ENCODE assay signal across 11 cellular contexts in genomic region chr1:202616355-202616910, GRCh38.
A peak's percentile ranks its signal among the peaks of the same experiment; 100 is the strongest.
DNase-seq lines count a peak whose midpoint lies in the region; ATAC-seq and TF ChIP-seq lines count a peak whose summit lies in the region.
"Had no signal": no experiment of that assay in that cellular context is flagged by ENCODE, and none has a peak within 500 bp of the region (broad histone marks: within the 10 kb centered on the region; RNA-seq: fewer than 3 reads in every experiment).

No MANE protein-coding gene starts in this region.

- H3K27me3 Mint-ChIP-seq in Calu3 (ENCODE audit: unreplicated experiment): no peaks in the 10 kb centered on the region

- peaks cover 47% of the 10 kb centered on the region for H3K4me1 Mint-ChIP-seq in Calu3 (ENCODE audit: low read depth, unreplicated experiment)

- H3K4me3 ChIP-seq in ascending aorta: no peak overlapping the region

- H3K9me3 Mint-ChIP-seq in Calu3 (ENCODE audit: low read depth, unreplicated experiment): no peaks in the 10 kb centered on the region

- peaks cover 4 to 8% of the 10 kb centered on the region in 2 donors for H3K36me3 ChIP-seq in ascending aorta

- CTCF ChIA-PET in Calu3 (lab: Charles Lee): no interaction called here

- intact Hi-C loops in Calu3 (cut with micrococcal nuclease; ENCODE audit: unreplicated experiment) (no loop called here), ascending aorta (cut with DNase I) (no loop called here)

- H3K4me3 Mint-ChIP-seq in Calu3 (ENCODE audit: low read depth, unreplicated experiment): no peak overlapping the region

- H3K36me3 Mint-ChIP-seq in Calu3 (ENCODE audit: insufficient read depth, unreplicated experiment): peaks cover 6% of the 10 kb centered on the region

- H3K9me3 ChIP-seq in ascending aorta: no peaks in the 10 kb centered on the region

- BruUV-seq in Calu3 (replicated peaks; lab: Mats Ljungman, UMichigan): no TSS peak

- H3K27me3 ChIP-seq in ascending aorta: no peaks in the 10 kb centered on the region

- ATAC-seq in GM21423 (IDR thresholded peaks at IDR 0.05; ENCODE audit: unreplicated experiment) (peak; percentile 19), HG03175 (IDR thresholded peaks at IDR 0.05; ENCODE audit: unreplicated experiment) (peak; percentile 27), left lobe of liver (no peak)

- peak overlapping the region; percentile 70 to 76 for H3K27ac ChIP-seq in ascending aorta

- TF ChIP-seq CTCF in Calu3 (IDR thresholded peaks at IDR 0.05; ENCODE audit: unreplicated experiment) (no peak), ascending aorta (IDR thresholded peaks at IDR 0.05) (no peak)

- H3K4me1 ChIP-seq in ascending aorta: peaks cover 15 to 29% of the 10 kb centered on the region in 2 donors

- peak overlapping the region; percentile 8 for H3K27ac Mint-ChIP-seq in Calu3 (ENCODE audit: unreplicated experiment)

- DNase-seq in Calu3 (no peak), ascending aorta (ENCODE audit: low spot score in 2 of 2) (no peak), left lobe of liver (ENCODE audit: low spot score) (no peak), ecto neural progenitor cell (ENCODE audit: low spot score) (no peak), 8988T (no peak), DMS53 treated with DMSO at 0.1 percent for 48 hours (lab: John Stamatoyannopoulos, UW; ENCODE audit: unreplicated experiment) (no peak)
- DNase-seq: effector CD4-positive, alpha-beta T cell; NCI-H82; small intestine had no signal
